ENCODE assay signal across 9 cellular contexts in genomic region chr17:44970136-44970737, GRCh38. TPM values are rescaled to one million over a fixed set of nuclear protein-coding genes. Genes with fewer than 3 reads are reported as not detected.
A peak's percentile ranks its signal among the peaks of the same experiment; 100 is the strongest.
DNase-seq lines count a peak whose midpoint lies in the region; ATAC-seq and TF ChIP-seq lines count a peak whose summit lies in the region.
"Had no signal": no experiment of that assay in that cellular context is flagged by ENCODE, and none has a peak within 500 bp of the region (broad histone marks: within the 10 kb centered on the region; RNA-seq: fewer than 3 reads in every experiment).

No MANE protein-coding gene starts in this region.

- intact Hi-C loops in activated T-helper 1 cell treated with anti-CD3 and anti-CD28 coated beads, Interleukin-12 subunit alpha, Interleukin-12 subunit beta, Interleukin-2, Interleukin-4 antibody, amounts not matched to agents 30 ng/mL and 10 ng/mL and 1 ng/mL, durations not matched to agents 14 hours and 24 hours and 36 hours (cut with micrococcal nuclease) = no loop called here
- intact Hi-C loops in left ventricle myocardium inferior (cut with micrococcal nuclease) = no loop called here

- TF ChIP-seq CTCF in H9 (conservative IDR thresholded peaks at IDR 0.05) = no peak
- TF ChIP-seq CTCF in left ventricle myocardium inferior (IDR thresholded peaks at IDR 0.05; ENCODE audit: borderline replicate concordance) = no peak

- H2AK5ac ChIP-seq in H9 (ENCODE audit: insufficient read length, low read length) = no peak overlapping the region

- peaks cover 83% of the 10 kb centered on the region for H3K27me3 Mint-ChIP-seq in H9 (ENCODE audit: low read depth)
- H3K27me3 Mint-ChIP-seq in activated T-helper 1 cell treated with anti-CD3 and anti-CD28 coated beads, Interleukin-12 subunit alpha, Interleukin-12 subunit beta, Interleukin-2, Interleukin-4 antibody, amounts not matched to agents 30 ng/mL and 10 ng/mL and 1 ng/mL, durations not matched to agents 14 hours and 24 hours and 36 hours (ENCODE audit: insufficient read depth) = peaks cover 63% of the 10 kb centered on the region

- H3K4me3 ChIP-seq in left ventricle myocardium inferior (peak overlapping the region; percentile 69), skeletal muscle cell (ENCODE audit: low read depth, low read length) (peak overlapping the region; percentile 49)

- no peak overlapping the region for H3T11ph ChIP-seq in H9 (ENCODE audit: low read length)

- no peaks in the 10 kb centered on the region for H3K36me3 Mint-ChIP-seq in H9 (ENCODE audit: insufficient read depth in 1 of 3, low read depth in 3 of 3)
- H3K36me3 Mint-ChIP-seq in activated T-helper 1 cell treated with anti-CD3 and anti-CD28 coated beads, Interleukin-12 subunit alpha, Interleukin-12 subunit beta, Interleukin-2, Interleukin-4 antibody, amounts not matched to agents 30 ng/mL and 10 ng/mL and 1 ng/mL, durations not matched to agents 14 hours and 24 hours and 36 hours (ENCODE audit: low read depth) = peaks cover 4% of the 10 kb centered on the region

- H2BK5ac ChIP-seq in H9 (ENCODE audit: insufficient read length, low read length) = no peak overlapping the region

- no peak overlapping the region for H3K23ac ChIP-seq in H9 (ENCODE audit: insufficient read length, low read depth, low read length)

- H3K27me3 ChIP-seq in H9 (ENCODE audit: insufficient read depth, low read length) (peaks cover 31% of the 10 kb centered on the region), left ventricle myocardium inferior (ENCODE audit: low read depth) (peaks cover 68% of the 10 kb centered on the region)

- H3K9me3 Mint-ChIP-seq in H9 = peaks cover 0 to 2% of the 10 kb centered on the region in 2 experiments; a peak in 1 of 5 replicates
- no peaks in the 10 kb centered on the region for H3K9me3 Mint-ChIP-seq in activated T-helper 1 cell treated with anti-CD3 and anti-CD28 coated beads, Interleukin-12 subunit alpha, Interleukin-12 subunit beta, Interleukin-2, Interleukin-4 antibody, amounts not matched to agents 30 ng/mL and 10 ng/mL and 1 ng/mL, durations not matched to agents 14 hours and 24 hours and 36 hours

- no peaks in the 10 kb centered on the region for H3K79me1 ChIP-seq in H9 (ENCODE audit: insufficient read depth, low read depth, low read length, poor library complexity, severe bottlenecking)

- no peak overlapping the region for H3K18ac ChIP-seq in H9 (ENCODE audit: insufficient read length, low read depth, low read length)

- H3K9me3 ChIP-seq in H9 (ENCODE audit: control insufficient read depth, low read depth, low read length) (no peaks in the 10 kb centered on the region), left ventricle myocardium inferior (replicated peaks) (no peaks in the 10 kb centered on the region)

- H4K20me1 ChIP-seq in H9 (ENCODE audit: control insufficient read depth, insufficient read depth, insufficient read length) = no peaks in the 10 kb centered on the region

- no peak overlapping the region for H4K8ac ChIP-seq in H9 (replicated peaks; ENCODE audit: insufficient read length, low read depth, low read length)

- no peak overlapping the region for H3K27ac Mint-ChIP-seq in H9
- H3K27ac Mint-ChIP-seq in activated T-helper 1 cell treated with anti-CD3 and anti-CD28 coated beads, Interleukin-12 subunit alpha, Interleukin-12 subunit beta, Interleukin-2, Interleukin-4 antibody, amounts not matched to agents 30 ng/mL and 10 ng/mL and 1 ng/mL, durations not matched to agents 14 hours and 24 hours and 36 hours = no peak overlapping the region

- H3K79me2 ChIP-seq in H9 (ENCODE audit: insufficient read depth, low read length) = no peaks in the 10 kb centered on the region

- WGBS in H9 (ENCODE audit: extremely low coverage, insufficient read length, low lambda C conversion rate) = no CpG with 5 or more reads among the region's 55 CpGs

- peaks cover 32% of the 10 kb centered on the region for H3K23me2 ChIP-seq in H9 (ENCODE audit: insufficient read length, low read depth, low read length, poor library complexity, severe bottlenecking)

- H2BK120ac ChIP-seq in H9 (ENCODE audit: low read depth, low read length, poor library complexity, severe bottlenecking) = no peak overlapping the region

- no peak overlapping the region for H3K14ac ChIP-seq in H9 (ENCODE audit: insufficient read depth, low read length)

- DNase-seq in AG08395 (ENCODE audit: low spot score) (peak; percentile 56), H9 (peak; percentile 72), left ventricle myocardium inferior (peak; percentile 38), skeletal muscle cell (ENCODE audit: low read depth) (no peak), DMS53 (lab: John Stamatoyannopoulos, UW) (no peak), NCI-H128 (lab: John Stamatoyannopoulos, UW; ENCODE audit: unreplicated experiment) (no peak), left lobe of liver (ENCODE audit: low spot score) (no peak)
- DNase-seq in activated T-helper 1 cell treated with anti-CD3 and anti-CD28 coated beads, Interleukin-12 subunit alpha, Interleukin-12 subunit beta, Interleukin-2, Interleukin-4 antibody, amounts not matched to agents 30 ng/mL and 10 ng/mL and 1 ng/mL, durations not matched to agents 14 hours and 24 hours and 36 hours (ENCODE audit: low spot score) = no peak

- no peak overlapping the region for H2BK20ac ChIP-seq in H9 (ENCODE audit: low read depth, low read length, poor library complexity, severe bottlenecking)

- H3K36me3 ChIP-seq in left ventricle myocardium inferior = no peaks in the 10 kb centered on the region

- H3K27ac ChIP-seq in H9 (ENCODE audit: insufficient read length, low read depth, low read length) (no peak overlapping the region), left ventricle myocardium inferior (replicated peaks) (peak overlapping the region; percentile 73)

- H4K91ac ChIP-seq in H9 (ENCODE audit: insufficient read length, low read depth, low read length) = no peak overlapping the region

- H2BK15ac ChIP-seq in H9 (ENCODE audit: low read depth, low read length) = no peak overlapping the region

- no peak for ATAC-seq in left lobe of liver

- no peak overlapping the region for H3K4ac ChIP-seq in H9 (ENCODE audit: low read depth, low read length)

- H3K4me2 ChIP-seq in H9 (ENCODE audit: insufficient read depth, insufficient read length, low read length) = peak overlapping the region; percentile 68

- H3K9ac ChIP-seq in H9 (ENCODE audit: extremely low read depth, insufficient read length, low read length) = no peak overlapping the region

- H3K4me3 Mint-ChIP-seq in H9 = peak overlapping the region; percentile 76 to 94
- peak overlapping the region; percentile 78 for H3K4me3 Mint-ChIP-seq in activated T-helper 1 cell treated with anti-CD3 and anti-CD28 coated beads, Interleukin-12 subunit alpha, Interleukin-12 subunit beta, Interleukin-2, Interleukin-4 antibody, amounts not matched to agents 30 ng/mL and 10 ng/mL and 1 ng/mL, durations not matched to agents 14 hours and 24 hours and 36 hours

- H3K4me1 ChIP-seq in H9 (ENCODE audit: insufficient read depth, low read length) (no peaks in the 10 kb centered on the region; the same call in 1 of the 2 replicates), left ventricle myocardium inferior (peaks cover 36% of the 10 kb centered on the region)

- no peak overlapping the region for H2AFZ ChIP-seq in H9 (ENCODE audit: low read length)

- H2BK12ac ChIP-seq in H9 (ENCODE audit: insufficient read length, low read depth, low read length) = no peak overlapping the region

- no peak overlapping the region for H3K56ac ChIP-seq in H9 (ENCODE audit: insufficient read length, low read depth, low read length)

- peaks cover 31 to 49% of the 10 kb centered on the region in 2 experiments for H3K4me1 Mint-ChIP-seq in H9
- H3K4me1 Mint-ChIP-seq in activated T-helper 1 cell treated with anti-CD3 and anti-CD28 coated beads, Interleukin-12 subunit alpha, Interleukin-12 subunit beta, Interleukin-2, Interleukin-4 antibody, amounts not matched to agents 30 ng/mL and 10 ng/mL and 1 ng/mL, durations not matched to agents 14 hours and 24 hours and 36 hours (ENCODE audit: low read depth) = peaks cover 38% of the 10 kb centered on the region

- H4K5ac ChIP-seq in H9 (ENCODE audit: insufficient read length, low read depth, low read length) = no peak overlapping the region

RNA-seq across cellular contexts. Expression of gene C1QL1, which starts 2.1 kb away (rescaled TPM):
- total RNA-seq in H9 (2021) = 6.0 and 6.4 TPM in 2 replicates
- total RNA-seq in activated T-helper 1 cell treated with anti-CD3 and anti-CD28 coated beads, Interleukin-12 subunit alpha, Interleukin-12 subunit beta, Interleukin-2, Interleukin-4 antibody, amounts not matched to agents 30 ng/mL and 10 ng/mL and 1 ng/mL, durations not matched to agents 14 hours and 24 hours and 36 hours = 0.39 and 0.54 TPM in 2 replicates
- 0.74 TPM for total RNA-seq in left ventricle myocardium inferior
- total RNA-seq in left lobe of liver = 0.13 TPM

RNA-seq across cellular contexts. Expression of gene KIF18B, which starts 22.7 kb away (rescaled TPM):
- total RNA-seq in H9 (2021) = 51.8 and 52.6 TPM in 2 replicates
- total RNA-seq in activated T-helper 1 cell treated with anti-CD3 and anti-CD28 coated beads, Interleukin-12 subunit alpha, Interleukin-12 subunit beta, Interleukin-2, Interleukin-4 antibody, amounts not matched to agents 30 ng/mL and 10 ng/mL and 1 ng/mL, durations not matched to agents 14 hours and 24 hours and 36 hours = 41.4 and 42.8 TPM in 2 replicates
- total RNA-seq in left ventricle myocardium inferior = 0.49 TPM
- 0.25 TPM for total RNA-seq in left lobe of liver

RNA-seq across cellular contexts. Expression of gene GFAP, which starts 54.9 kb away (rescaled TPM):
- total RNA-seq in H9 (2021) (1.1 and 1.2 TPM in 2 replicates), left ventricle myocardium inferior (4.1 TPM), left lobe of liver (0.23 TPM)
- not detected in 2 replicates for total RNA-seq in activated T-helper 1 cell treated with anti-CD3 and anti-CD28 coated beads, Interleukin-12 subunit alpha, Interleukin-12 subunit beta, Interleukin-2, Interleukin-4 antibody, amounts not matched to agents 30 ng/mL and 10 ng/mL and 1 ng/mL, durations not matched to agents 14 hours and 24 hours and 36 hours
- total RNA-seq: glomerular endothelial cell had no signal

Comparison
In these comparisons a context has a peak if more than half of its experiments do, and no peak if none do; other contexts are left out.
1. DNase-seq: peak in AG08395 (single experiment), H9 (single experiment) and left ventricle myocardium inferior (single experiment); none in activated T-helper 1 cell treated with anti-CD3 and anti-CD28 coated beads, Interleukin-12 subunit alpha, Interleukin-12 subunit beta, Interleukin-2, Interleukin-4 antibody, amounts not matched to agents 30 ng/mL and 10 ng/mL and 1 ng/mL, durations not matched to agents 14 hours and 24 hours and 36 hours (single experiment), skeletal muscle cell (single experiment), DMS53 (single experiment), NCI-H128 (single experiment) and left lobe of liver (single experiment).
2. RNA of gene KIF18B, which starts 22.7 kb away (total RNA-seq): 51.8 to 52.6 TPM in H9 and 41.4 to 42.8 TPM in activated T-helper 1 cell treated with anti-CD3 and anti-CD28 coated beads, Interleukin-12 subunit alpha, Interleukin-12 subunit beta, Interleukin-2, Interleukin-4 antibody, amounts not matched to agents 30 ng/mL and 10 ng/mL and 1 ng/mL, durations not matched to agents 14 hours and 24 hours and 36 hours; 0.49 TPM in left ventricle myocardium inferior (single experiment) and 0.25 TPM in left lobe of liver (single experiment); every median in the first group is over 10 times any median in the second.